Comparison of ENCODE assay signal across 1 cellular context in the genomic region with DNA sequence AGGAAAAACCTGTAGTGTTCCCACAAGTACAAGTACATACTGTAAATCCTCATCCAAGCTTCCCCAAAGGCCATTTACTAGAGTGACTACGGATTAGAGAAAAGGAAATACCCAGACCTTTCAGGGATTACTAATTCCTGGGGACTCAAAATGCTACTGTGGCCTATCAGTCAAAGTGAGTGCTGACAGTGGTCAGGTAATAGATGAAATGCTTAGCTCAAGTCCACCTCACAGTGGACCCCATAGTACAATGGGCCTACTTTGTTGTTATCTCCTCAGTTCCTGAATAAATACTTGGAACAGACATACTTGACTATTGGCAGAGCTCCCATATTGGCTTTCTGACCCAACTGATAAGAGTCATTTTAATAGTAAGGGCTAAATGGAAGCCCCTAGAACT.
A peak's percentile ranks its signal among the peaks of the same experiment; 100 is the strongest.
TF ChIP-seq lines count a peak whose summit lies in the region.

No MANE protein-coding gene starts in this region.

TF ChIP-seq in HepG2, 621 proteins besides CTCF, POLR2A, EP300 and RAD21 (continued from another document and continues in another):
- TF ChIP-seq, protein P1, sequence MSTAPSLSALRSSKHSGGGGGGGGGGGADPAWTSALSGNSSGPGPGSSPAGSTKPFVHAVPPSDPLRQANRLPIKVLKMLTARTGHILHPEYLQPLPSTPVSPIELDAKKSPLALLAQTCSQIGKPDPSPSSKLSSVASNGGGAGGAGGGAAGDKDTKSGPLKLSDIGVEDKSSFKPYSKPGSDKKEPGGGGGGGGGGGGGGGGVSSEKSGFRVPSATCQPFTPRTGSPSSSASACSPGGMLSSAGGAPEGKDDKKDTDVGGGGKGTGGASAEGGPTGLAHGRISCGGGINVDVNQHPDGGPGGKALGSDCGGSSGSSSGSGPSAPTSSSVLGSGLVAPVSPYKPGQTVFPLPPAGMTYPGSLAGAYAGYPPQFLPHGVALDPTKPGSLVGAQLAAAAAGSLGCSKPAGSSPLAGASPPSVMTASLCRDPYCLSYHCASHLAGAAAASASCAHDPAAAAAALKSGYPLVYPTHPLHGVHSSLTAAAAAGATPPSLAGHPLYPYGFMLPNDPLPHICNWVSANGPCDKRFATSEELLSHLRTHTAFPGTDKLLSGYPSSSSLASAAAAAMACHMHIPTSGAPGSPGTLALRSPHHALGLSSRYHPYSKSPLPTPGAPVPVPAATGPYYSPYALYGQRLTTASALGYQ (CRISPR knock-in tag; IDR thresholded peaks at IDR 0.05), result no peak
- TF ChIP-seq ZNF724P (CRISPR knock-in tag; IDR thresholded peaks at IDR 0.05; ENCODE audit: borderline replicate concordance), result no peak
- TF ChIP-seq SP4 (CRISPR knock-in tag; IDR thresholded peaks at IDR 0.05), result no peak
- TF ChIP-seq, protein P2, sequence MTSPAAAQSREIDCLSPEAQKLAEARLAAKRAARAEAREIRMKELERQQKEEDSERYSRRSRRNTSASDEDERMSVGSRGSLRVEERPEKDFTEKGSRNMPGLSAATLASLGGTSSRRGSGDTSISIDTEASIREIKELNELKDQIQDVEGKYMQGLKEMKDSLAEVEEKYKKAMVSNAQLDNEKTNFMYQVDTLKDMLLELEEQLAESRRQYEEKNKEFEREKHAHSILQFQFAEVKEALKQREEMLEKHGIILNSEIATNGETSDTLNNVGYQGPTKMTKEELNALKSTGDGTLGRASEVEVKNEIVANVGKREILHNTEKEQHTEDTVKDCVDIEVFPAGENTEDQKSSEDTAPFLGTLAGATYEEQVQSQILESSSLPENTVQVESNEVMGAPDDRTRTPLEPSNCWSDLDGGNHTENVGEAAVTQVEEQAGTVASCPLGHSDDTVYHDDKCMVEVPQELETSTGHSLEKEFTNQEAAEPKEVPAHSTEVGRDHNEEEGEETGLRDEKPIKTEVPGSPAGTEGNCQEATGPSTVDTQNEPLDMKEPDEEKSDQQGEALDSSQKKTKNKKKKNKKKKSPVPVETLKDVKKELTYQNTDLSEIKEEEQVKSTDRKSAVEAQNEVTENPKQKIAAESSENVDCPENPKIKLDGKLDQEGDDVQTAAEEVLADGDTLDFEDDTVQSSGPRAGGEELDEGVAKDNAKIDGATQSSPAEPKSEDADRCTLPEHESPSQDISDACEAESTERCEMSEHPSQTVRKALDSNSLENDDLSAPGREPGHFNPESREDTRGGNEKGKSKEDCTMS (CRISPR knock-in tag; conservative IDR thresholded peaks at IDR 0.05), result no peak
- TF ChIP-seq SIX4 (CRISPR knock-in tag; IDR thresholded peaks at IDR 0.05), result no peak
- no peak for TF ChIP-seq SNRNP70 (IDR thresholded peaks at IDR 0.05; ENCODE audit: low read depth, low read length)
- TF ChIP-seq, protein P3, sequence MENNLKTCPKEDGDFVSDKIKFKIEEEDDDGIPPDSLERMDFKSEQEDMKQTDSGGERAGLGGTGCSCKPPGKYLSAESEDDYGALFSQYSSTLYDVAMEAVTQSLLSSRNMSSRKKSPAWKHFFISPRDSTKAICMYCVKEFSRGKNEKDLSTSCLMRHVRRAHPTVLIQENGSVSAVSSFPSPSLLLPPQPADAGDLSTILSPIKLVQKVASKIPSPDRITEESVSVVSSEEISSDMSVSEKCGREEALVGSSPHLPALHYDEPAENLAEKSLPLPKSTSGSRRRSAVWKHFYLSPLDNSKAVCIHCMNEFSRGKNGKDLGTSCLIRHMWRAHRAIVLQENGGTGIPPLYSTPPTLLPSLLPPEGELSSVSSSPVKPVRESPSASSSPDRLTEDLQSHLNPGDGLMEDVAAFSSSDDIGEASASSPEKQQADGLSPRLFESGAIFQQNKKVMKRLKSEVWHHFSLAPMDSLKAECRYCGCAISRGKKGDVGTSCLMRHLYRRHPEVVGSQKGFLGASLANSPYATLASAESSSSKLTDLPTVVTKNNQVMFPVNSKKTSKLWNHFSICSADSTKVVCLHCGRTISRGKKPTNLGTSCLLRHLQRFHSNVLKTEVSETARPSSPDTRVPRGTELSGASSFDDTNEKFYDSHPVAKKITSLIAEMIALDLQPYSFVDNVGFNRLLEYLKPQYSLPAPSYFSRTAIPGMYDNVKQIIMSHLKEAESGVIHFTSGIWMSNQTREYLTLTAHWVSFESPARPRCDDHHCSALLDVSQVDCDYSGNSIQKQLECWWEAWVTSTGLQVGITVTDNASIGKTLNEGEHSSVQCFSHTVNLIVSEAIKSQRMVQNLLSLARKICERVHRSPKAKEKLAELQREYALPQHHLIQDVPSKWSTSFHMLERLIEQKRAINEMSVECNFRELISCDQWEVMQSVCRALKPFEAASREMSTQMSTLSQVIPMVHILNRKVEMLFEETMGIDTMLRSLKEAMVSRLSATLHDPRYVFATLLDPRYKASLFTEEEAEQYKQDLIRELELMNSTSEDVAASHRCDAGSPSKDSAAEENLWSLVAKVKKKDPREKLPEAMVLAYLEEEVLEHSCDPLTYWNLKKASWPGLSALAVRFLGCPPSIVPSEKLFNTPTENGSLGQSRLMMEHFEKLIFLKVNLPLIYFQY (CRISPR knock-in tag; IDR thresholded peaks at IDR 0.05; ENCODE audit: borderline replicate concordance), result peak; percentile 74; the same call in 1 of the 2 replicates
- TF ChIP-seq, protein P4, sequence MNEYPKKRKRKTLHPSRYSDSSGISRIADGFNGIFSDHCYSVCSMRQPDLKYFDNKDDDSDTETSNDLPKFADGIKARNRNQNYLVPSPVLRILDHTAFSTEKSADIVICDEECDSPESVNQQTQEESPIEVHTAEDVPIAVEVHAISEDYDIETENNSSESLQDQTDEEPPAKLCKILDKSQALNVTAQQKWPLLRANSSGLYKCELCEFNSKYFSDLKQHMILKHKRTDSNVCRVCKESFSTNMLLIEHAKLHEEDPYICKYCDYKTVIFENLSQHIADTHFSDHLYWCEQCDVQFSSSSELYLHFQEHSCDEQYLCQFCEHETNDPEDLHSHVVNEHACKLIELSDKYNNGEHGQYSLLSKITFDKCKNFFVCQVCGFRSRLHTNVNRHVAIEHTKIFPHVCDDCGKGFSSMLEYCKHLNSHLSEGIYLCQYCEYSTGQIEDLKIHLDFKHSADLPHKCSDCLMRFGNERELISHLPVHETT (CRISPR knock-in tag; conservative IDR thresholded peaks at IDR 0.05), result no peak
- no peak for TF ChIP-seq TBL1XR1 (IDR thresholded peaks at IDR 0.05; ENCODE audit: borderline replicate concordance, low read length, partially characterized antibody)
- TF ChIP-seq FOSL1 (CRISPR knock-in tag; IDR thresholded peaks at IDR 0.05; ENCODE audit: borderline replicate concordance), result no peak
- TF ChIP-seq, protein P5, sequence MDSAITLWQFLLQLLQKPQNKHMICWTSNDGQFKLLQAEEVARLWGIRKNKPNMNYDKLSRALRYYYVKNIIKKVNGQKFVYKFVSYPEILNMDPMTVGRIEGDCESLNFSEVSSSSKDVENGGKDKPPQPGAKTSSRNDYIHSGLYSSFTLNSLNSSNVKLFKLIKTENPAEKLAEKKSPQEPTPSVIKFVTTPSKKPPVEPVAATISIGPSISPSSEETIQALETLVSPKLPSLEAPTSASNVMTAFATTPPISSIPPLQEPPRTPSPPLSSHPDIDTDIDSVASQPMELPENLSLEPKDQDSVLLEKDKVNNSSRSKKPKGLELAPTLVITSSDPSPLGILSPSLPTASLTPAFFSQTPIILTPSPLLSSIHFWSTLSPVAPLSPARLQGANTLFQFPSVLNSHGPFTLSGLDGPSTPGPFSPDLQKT (CRISPR knock-in tag; IDR thresholded peaks at IDR 0.05; ENCODE audit: borderline replicate concordance), result no peak
- TF ChIP-seq ZNF343 (CRISPR knock-in tag; IDR thresholded peaks at IDR 0.05), result no peak
- TF ChIP-seq, protein P6, sequence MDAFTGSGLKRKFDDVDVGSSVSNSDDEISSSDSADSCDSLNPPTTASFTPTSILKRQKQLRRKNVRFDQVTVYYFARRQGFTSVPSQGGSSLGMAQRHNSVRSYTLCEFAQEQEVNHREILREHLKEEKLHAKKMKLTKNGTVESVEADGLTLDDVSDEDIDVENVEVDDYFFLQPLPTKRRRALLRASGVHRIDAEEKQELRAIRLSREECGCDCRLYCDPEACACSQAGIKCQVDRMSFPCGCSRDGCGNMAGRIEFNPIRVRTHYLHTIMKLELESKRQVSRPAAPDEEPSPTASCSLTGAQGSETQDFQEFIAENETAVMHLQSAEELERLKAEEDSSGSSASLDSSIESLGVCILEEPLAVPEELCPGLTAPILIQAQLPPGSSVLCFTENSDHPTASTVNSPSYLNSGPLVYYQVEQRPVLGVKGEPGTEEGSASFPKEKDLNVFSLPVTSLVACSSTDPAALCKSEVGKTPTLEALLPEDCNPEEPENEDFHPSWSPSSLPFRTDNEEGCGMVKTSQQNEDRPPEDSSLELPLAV (CRISPR knock-in tag; conservative IDR thresholded peaks at IDR 0.05; ENCODE audit: low read depth), result no peak
- no peak for TF ChIP-seq ZNF101 (CRISPR knock-in tag; IDR thresholded peaks at IDR 0.05; ENCODE audit: borderline replicate concordance, low read depth)
- TF ChIP-seq, protein P7, sequence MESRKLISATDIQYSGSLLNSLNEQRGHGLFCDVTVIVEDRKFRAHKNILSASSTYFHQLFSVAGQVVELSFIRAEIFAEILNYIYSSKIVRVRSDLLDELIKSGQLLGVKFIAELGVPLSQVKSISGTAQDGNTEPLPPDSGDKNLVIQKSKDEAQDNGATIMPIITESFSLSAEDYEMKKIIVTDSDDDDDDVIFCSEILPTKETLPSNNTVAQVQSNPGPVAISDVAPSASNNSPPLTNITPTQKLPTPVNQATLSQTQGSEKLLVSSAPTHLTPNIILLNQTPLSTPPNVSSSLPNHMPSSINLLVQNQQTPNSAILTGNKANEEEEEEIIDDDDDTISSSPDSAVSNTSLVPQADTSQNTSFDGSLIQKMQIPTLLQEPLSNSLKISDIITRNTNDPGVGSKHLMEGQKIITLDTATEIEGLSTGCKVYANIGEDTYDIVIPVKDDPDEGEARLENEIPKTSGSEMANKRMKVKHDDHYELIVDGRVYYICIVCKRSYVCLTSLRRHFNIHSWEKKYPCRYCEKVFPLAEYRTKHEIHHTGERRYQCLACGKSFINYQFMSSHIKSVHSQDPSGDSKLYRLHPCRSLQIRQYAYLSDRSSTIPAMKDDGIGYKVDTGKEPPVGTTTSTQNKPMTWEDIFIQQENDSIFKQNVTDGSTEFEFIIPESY (CRISPR knock-in tag; IDR thresholded peaks at IDR 0.05), result no peak
- TF ChIP-seq TOE1 (CRISPR knock-in tag; IDR thresholded peaks at IDR 0.05), result no peak
- TF ChIP-seq, protein P8, sequence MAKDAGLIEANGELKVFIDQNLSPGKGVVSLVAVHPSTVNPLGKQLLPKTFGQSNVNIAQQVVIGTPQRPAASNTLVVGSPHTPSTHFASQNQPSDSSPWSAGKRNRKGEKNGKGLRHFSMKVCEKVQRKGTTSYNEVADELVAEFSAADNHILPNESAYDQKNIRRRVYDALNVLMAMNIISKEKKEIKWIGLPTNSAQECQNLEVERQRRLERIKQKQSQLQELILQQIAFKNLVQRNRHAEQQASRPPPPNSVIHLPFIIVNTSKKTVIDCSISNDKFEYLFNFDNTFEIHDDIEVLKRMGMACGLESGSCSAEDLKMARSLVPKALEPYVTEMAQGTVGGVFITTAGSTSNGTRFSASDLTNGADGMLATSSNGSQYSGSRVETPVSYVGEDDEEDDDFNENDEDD (CRISPR knock-in tag; IDR thresholded peaks at IDR 0.05; ENCODE audit: borderline replicate concordance), result no peak
- TF ChIP-seq, protein P9, sequence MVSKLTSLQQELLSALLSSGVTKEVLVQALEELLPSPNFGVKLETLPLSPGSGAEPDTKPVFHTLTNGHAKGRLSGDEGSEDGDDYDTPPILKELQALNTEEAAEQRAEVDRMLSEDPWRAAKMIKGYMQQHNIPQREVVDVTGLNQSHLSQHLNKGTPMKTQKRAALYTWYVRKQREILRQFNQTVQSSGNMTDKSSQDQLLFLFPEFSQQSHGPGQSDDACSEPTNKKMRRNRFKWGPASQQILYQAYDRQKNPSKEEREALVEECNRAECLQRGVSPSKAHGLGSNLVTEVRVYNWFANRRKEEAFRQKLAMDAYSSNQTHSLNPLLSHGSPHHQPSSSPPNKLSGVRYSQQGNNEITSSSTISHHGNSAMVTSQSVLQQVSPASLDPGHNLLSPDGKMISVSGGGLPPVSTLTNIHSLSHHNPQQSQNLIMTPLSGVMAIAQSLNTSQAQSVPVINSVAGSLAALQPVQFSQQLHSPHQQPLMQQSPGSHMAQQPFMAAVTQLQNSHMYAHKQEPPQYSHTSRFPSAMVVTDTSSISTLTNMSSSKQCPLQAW (CRISPR knock-in tag; IDR thresholded peaks at IDR 0.05), result no peak
- TF ChIP-seq SRSF4 (IDR thresholded peaks at IDR 0.05; ENCODE audit: low read depth, low read length, poor library complexity, severe bottlenecking), result no peak
- peak; percentile 77 for TF ChIP-seq ZFX (CRISPR knock-in tag; IDR thresholded peaks at IDR 0.05; ENCODE audit: low read depth)
- TF ChIP-seq HNF4G (IDR thresholded peaks at IDR 0.05; ENCODE audit: borderline replicate concordance, low read depth, low read length), result no peak
- no peak for TF ChIP-seq HNF4G (CRISPR knock-in tag; IDR thresholded peaks at IDR 0.05; ENCODE audit: borderline replicate concordance, low read depth)
- TF ChIP-seq, protein P10, sequence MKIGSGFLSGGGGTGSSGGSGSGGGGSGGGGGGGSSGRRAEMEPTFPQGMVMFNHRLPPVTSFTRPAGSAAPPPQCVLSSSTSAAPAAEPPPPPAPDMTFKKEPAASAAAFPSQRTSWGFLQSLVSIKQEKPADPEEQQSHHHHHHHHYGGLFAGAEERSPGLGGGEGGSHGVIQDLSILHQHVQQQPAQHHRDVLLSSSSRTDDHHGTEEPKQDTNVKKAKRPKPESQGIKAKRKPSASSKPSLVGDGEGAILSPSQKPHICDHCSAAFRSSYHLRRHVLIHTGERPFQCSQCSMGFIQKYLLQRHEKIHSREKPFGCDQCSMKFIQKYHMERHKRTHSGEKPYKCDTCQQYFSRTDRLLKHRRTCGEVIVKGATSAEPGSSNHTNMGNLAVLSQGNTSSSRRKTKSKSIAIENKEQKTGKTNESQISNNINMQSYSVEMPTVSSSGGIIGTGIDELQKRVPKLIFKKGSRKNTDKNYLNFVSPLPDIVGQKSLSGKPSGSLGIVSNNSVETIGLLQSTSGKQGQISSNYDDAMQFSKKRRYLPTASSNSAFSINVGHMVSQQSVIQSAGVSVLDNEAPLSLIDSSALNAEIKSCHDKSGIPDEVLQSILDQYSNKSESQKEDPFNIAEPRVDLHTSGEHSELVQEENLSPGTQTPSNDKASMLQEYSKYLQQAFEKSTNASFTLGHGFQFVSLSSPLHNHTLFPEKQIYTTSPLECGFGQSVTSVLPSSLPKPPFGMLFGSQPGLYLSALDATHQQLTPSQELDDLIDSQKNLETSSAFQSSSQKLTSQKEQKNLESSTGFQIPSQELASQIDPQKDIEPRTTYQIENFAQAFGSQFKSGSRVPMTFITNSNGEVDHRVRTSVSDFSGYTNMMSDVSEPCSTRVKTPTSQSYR (CRISPR knock-in tag; IDR thresholded peaks at IDR 0.05; ENCODE audit: borderline replicate concordance), result no peak
- no peak for TF ChIP-seq MZF1 (CRISPR knock-in tag; IDR thresholded peaks at IDR 0.05; ENCODE audit: borderline replicate concordance)
- no peak for TF ChIP-seq JUND (CRISPR knock-in tag; IDR thresholded peaks at IDR 0.05)
